ENCODE assay signal across 11 cellular contexts in genomic region chr12:92624236-92624635, GRCh38.
DNase-seq lines count a peak whose midpoint lies in the region; ATAC-seq and TF ChIP-seq lines count a peak whose summit lies in the region.
"Had no signal": no experiment of that assay in that cellular context is flagged by ENCODE, and none has a peak within 500 bp of the region (broad histone marks: within the 10 kb centered on the region; RNA-seq: fewer than 3 reads in every experiment).

No MANE protein-coding gene starts in this region.

- DNase-seq in HCEC 1CT (peak; percentile 78), SK-N-DZ (ENCODE audit: low spot score) (peak; percentile 54), fibroblast of lung (ENCODE audit: low read depth in 2 of 2) (peak; percentile 51 to 90), AML-193 (lab: John Stamatoyannopoulos, UW) (no peak), MV-4-11 (lab: John Stamatoyannopoulos, UW) (no peak)
- DNase-seq: left colon, natural killer cell, NCI-H1694, sigmoid colon had no signal

- H3K36me3 ChIP-seq in fibroblast of lung (ENCODE audit: control insufficient read depth, insufficient read depth, low read length): no peaks in the 10 kb centered on the region
- H3K36me3 ChIP-seq in skeletal muscle satellite cell (ENCODE audit: insufficient read depth, low read length): no peaks in the 10 kb centered on the region
- H3K36me3 ChIP-seq: sigmoid colon had no signal

- H3K79me2 ChIP-seq in fibroblast of lung (ENCODE audit: control insufficient read depth, insufficient read depth, low read length): no peaks in the 10 kb centered on the region

- H3K9me3 ChIP-seq in fibroblast of lung (ENCODE audit: control insufficient read depth, insufficient read depth, low read depth, low read length): no peaks in the 10 kb centered on the region
- peaks cover 3% of the 10 kb centered on the region for H3K9me3 ChIP-seq in skeletal muscle satellite cell (replicated peaks; ENCODE audit: low read length)
- H3K9me3 ChIP-seq: sigmoid colon had no signal

- no peaks in the 10 kb centered on the region for H4K20me1 ChIP-seq in fibroblast of lung (ENCODE audit: control insufficient read depth, extremely low read depth, insufficient read depth, low read length)

- no peak for ATAC-seq in HG02798 (IDR thresholded peaks at IDR 0.05; ENCODE audit: poor library complexity, unreplicated experiment)
- ATAC-seq: left colon, natural killer cell had no signal

- no peak overlapping the region for H2AFZ ChIP-seq in fibroblast of lung (ENCODE audit: low read length)

- TF ChIP-seq CTCF in fibroblast of lung (conservative IDR thresholded peaks at IDR 0.05 in 1 of 2, IDR thresholded peaks at IDR 0.05 in 1 of 2; ENCODE audit: low read depth in 1 of 2, low read length in 2 of 2): no peak

- H3K4me2 ChIP-seq in fibroblast of lung (ENCODE audit: extremely low read depth, insufficient read depth, low read length): no peak overlapping the region
- H3K4me2 ChIP-seq in skeletal muscle satellite cell (ENCODE audit: low read length): peak overlapping the region; percentile 4

- H3K9ac ChIP-seq in fibroblast of lung (ENCODE audit: insufficient read depth, low read length) (no peak overlapping the region), skeletal muscle satellite cell (ENCODE audit: low read depth, low read length) (no peak overlapping the region)

- H3K4me1 ChIP-seq in fibroblast of lung (ENCODE audit: control insufficient read depth, extremely low read depth, insufficient read depth, low read length): no peaks in the 10 kb centered on the region
- H3K4me1 ChIP-seq in skeletal muscle satellite cell (ENCODE audit: control insufficient read depth, insufficient read depth, low read length): peaks cover 11% of the 10 kb centered on the region

- no peak overlapping the region for H3K27ac ChIP-seq in fibroblast of lung (ENCODE audit: insufficient read depth, low read length)
- H3K27ac ChIP-seq: sigmoid colon had no signal

- no peaks in the 10 kb centered on the region for H3K27me3 ChIP-seq in fibroblast of lung (ENCODE audit: control insufficient read depth, insufficient read depth, low read length)
- H3K27me3 ChIP-seq in skeletal muscle satellite cell (ENCODE audit: control insufficient read depth, insufficient read depth, low read length): no peaks in the 10 kb centered on the region
- H3K27me3 ChIP-seq: sigmoid colon had no signal

- H3K4me3 ChIP-seq in fibroblast of lung (replicated peaks in 1 of 4; ENCODE audit: control extremely low read depth in 1 of 4, insufficient read depth in 1 of 4, low read depth in 3 of 4, low read length in 4 of 4): no peak overlapping the region
- H3K4me3 ChIP-seq in skeletal muscle satellite cell (ENCODE audit: low read length): no peak overlapping the region
- H3K4me3 ChIP-seq: sigmoid colon had no signal

Comparison
In these comparisons a context has a peak if more than half of its experiments do, and no peak if none do; other contexts are left out.
1. DNase-seq: peak in HCEC 1CT (single experiment), SK-N-DZ (single experiment) and fibroblast of lung (2 of 2); none in AML-193 (0 of 2) and MV-4-11 (single experiment).